In the genomic region with DNA sequence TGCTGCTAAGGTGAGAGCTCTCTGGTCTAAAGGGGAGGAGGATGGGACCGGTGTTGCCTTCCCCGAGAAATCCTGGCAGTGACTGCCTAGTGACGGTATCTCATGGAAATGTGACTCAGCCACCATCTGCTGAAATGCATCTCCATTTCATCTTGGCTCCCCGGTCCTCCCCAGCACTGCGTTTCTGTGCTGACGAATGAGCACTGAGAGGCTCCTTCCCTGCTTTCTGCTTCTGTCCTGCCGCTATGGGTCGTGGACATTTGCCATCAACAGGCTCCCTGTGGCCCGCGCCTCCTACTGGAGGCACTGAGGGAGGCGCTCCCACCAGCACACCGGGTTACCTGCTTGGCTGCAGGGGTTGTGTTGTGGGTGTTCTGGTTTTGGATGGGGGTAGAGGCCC, we compare ENCODE assay signal across 11 cellular contexts. TPM values are rescaled to one million over a fixed set of nuclear protein-coding genes. Genes with fewer than 3 reads are reported as not detected.
DNase-seq lines count a peak whose midpoint lies in the region; ATAC-seq and TF ChIP-seq lines count a peak whose summit lies in the region.
"Had no signal": no experiment of that assay in that cellular context is flagged by ENCODE, and none has a peak within 500 bp of the region (broad histone marks: within the 10 kb centered on the region; RNA-seq: fewer than 3 reads in every experiment).

No MANE protein-coding gene starts in this region.

- intact Hi-C loops in left cardiac atrium (cut with DNase I) = no loop called here
- intact Hi-C loops in lower leg skin (cut with DNase I; ENCODE audit: low total_unique reads) = no loop called here

- no peaks in the 10 kb centered on the region for H3K36me3 ChIP-seq in cardiac muscle cell

- TF ChIP-seq POLR2A in lower leg skin (IDR thresholded peaks at IDR 0.05) = no peak

- DNase-seq in cardiac muscle cell (ENCODE audit: low read depth in 1 of 2, low spot score in 1 of 2) (peak in 1 of 2 donors; percentile 46), left cardiac atrium (no peak), WTC11 (ENCODE audit: low spot score) (peak; percentile 42), iPS-NIHi11 (ENCODE audit: low spot score) (peak; percentile 67), lower leg skin (ENCODE audit: low spot score in 2 of 2) (no peak)
- DNase-seq: activated B cell treated with CpG ODN at 0.5 μM for 24 hours; activated effector memory CD4-positive, alpha-beta T cell treated with anti-CD3 and anti-CD28 coated beads, Interleukin-2, amount 50 U/mL, for 16 hours had no signal

- no peak overlapping the region for H3K27ac Mint-ChIP-seq in WTC11
- H3K27ac Mint-ChIP-seq: activated B cell treated with CpG ODN at 0.5 μM for 24 hours had no signal

- POLR2A ChIA-PET in WTC11 (lab: Charles Lee) = no interaction called here

- no peak overlapping the region for H3K4me3 Mint-ChIP-seq in WTC11
- H3K4me3 Mint-ChIP-seq: activated B cell treated with CpG ODN at 0.5 μM for 24 hours had no signal

- peaks cover 3% of the 10 kb centered on the region for H3K4me1 ChIP-seq in cardiac muscle cell (ENCODE audit: low read depth)

- peak; percentile 43 for TF ChIP-seq CTCF in cardiac muscle cell (IDR thresholded peaks at IDR 0.05; ENCODE audit: low read depth, low read length)
- no peak for TF ChIP-seq CTCF in WTC11 (IDR thresholded peaks at IDR 0.05)
- no peak for TF ChIP-seq CTCF in lower leg skin (IDR thresholded peaks at IDR 0.05)

- ATAC-seq in left cardiac atrium (no peak), WTC11 (peak; percentile 65), GM21447 (IDR thresholded peaks at IDR 0.05; ENCODE audit: unreplicated experiment) (no peak), HG03442 (IDR thresholded peaks at IDR 0.05; ENCODE audit: unreplicated experiment) (no peak), HG03097 (IDR thresholded peaks at IDR 0.05; ENCODE audit: low FRiP score, unreplicated experiment) (no peak)
- ATAC-seq: left lobe of liver had no signal

- no peak overlapping the region for H3K27ac ChIP-seq in cardiac muscle cell

- peaks cover 13% of the 10 kb centered on the region for H3K27me3 ChIP-seq in cardiac muscle cell

- 59 to 73% methylated on average over 12 of the region's 12 CpGs for WGBS in lower leg skin, 2 donors

- peaks cover 6% of the 10 kb centered on the region for H3K27me3 Mint-ChIP-seq in WTC11 (ENCODE audit: low read depth)

- CTCF ChIA-PET in WTC11 (lab: Charles Lee) = interaction anchor here (0.7 to 1.9 kb wide), 6 partner anchors 10 to 373 kb away, joined by 3 to 13 read pairs (median 3); no protein-coding TSS in a partner anchor

- H3K9me3 ChIP-seq in cardiac muscle cell (ENCODE audit: low read depth) = no peaks in the 10 kb centered on the region

- H3K36me3 Mint-ChIP-seq in WTC11 = no peaks in the 10 kb centered on the region

- no peaks in the 10 kb centered on the region for H3K9me3 Mint-ChIP-seq in WTC11
- H3K9me3 Mint-ChIP-seq: activated B cell treated with CpG ODN at 0.5 μM for 24 hours had no signal

- 0 out of 2 replicates have a peak, but pooled peaks cover 5% of the 10 kb centered on the region for H3K4me1 Mint-ChIP-seq in WTC11

- no peak overlapping the region for H3K4me3 ChIP-seq in cardiac muscle cell
- no peak overlapping the region for H3K4me3 ChIP-seq in lower leg skin (ENCODE audit: low read depth, poor library complexity, severe bottlenecking)

TF ChIP-seq in WTC11, 78 proteins besides CTCF, POLR2A, EP300 and RAD21:
- no peak for TF ChIP-seq GTF2I (CRISPR knock-in tag; conservative IDR thresholded peaks at IDR 0.05)
- peak; percentile 25; the same call in 1 of the 2 replicates for TF ChIP-seq ZNF423 (CRISPR knock-in tag; IDR thresholded peaks at IDR 0.05)
- TF ChIP-seq JAZF1 (CRISPR knock-in tag; IDR thresholded peaks at IDR 0.05) = no peak

RNA-seq across cellular contexts. Expression of a gene that starts 13.5 kb away (rescaled TPM):
- total RNA-seq in cardiac muscle cell (151 and 198 TPM in 2 replicates), left cardiac atrium (10 to 100 TPM; 61.4 to 88.8 TPM), WTC11 (2021) (121 to 139 TPM (median 132 TPM) in 3 replicates), lower leg skin (100 to 1,000 TPM in 1 of 4 donors, 10 to 100 TPM in 3; 73.7 to 105 (median 93.0) TPM)
- 223 and 270 TPM in 2 replicates for polyA plus RNA-seq in cardiac muscle cell

RNA-seq across cellular contexts. Expression of a gene that starts 41.7 kb away (rescaled TPM):
- total RNA-seq in cardiac muscle cell = 0.18 TPM in 1 of 2 replicates, not detected in the other
- 0.46 and 1.4 TPM in 2 replicates for polyA plus RNA-seq in cardiac muscle cell
- under 1 TPM in 1 of 2 donors, not detected in 1; 0.60 TPM for total RNA-seq in left cardiac atrium
- total RNA-seq in WTC11 (2021) = 0.34 to 0.35 TPM in 2 of 3 replicates, not detected in the other
- total RNA-seq in lower leg skin = not detected

Comparison
In these comparisons a context has a peak if more than half of its experiments do, and no peak if none do; other contexts are left out.
1. DNase-seq: peak in WTC11 (single experiment) and iPS-NIHi11 (single experiment); none in left cardiac atrium (single experiment) and lower leg skin (0 of 2).